Comparison of ENCODE assay signal across 9 cellular contexts in genomic region chr18:45850021-45850420, GRCh38. TPM values are rescaled to one million over a fixed set of nuclear protein-coding genes. Genes with fewer than 3 reads are reported as not detected.
DNase-seq lines count a peak whose midpoint lies in the region; ATAC-seq and TF ChIP-seq lines count a peak whose summit lies in the region.
"Had no signal": no experiment of that assay in that cellular context is flagged by ENCODE, and none has a peak within 500 bp of the region (broad histone marks: within the 10 kb centered on the region; RNA-seq: fewer than 3 reads in every experiment).

No MANE protein-coding gene starts in this region.

- no peaks in the 10 kb centered on the region for H3K4me1 ChIP-seq in H9 (ENCODE audit: insufficient read depth, low read length)
- H3K4me1 ChIP-seq in esophagus squamous epithelium = no peaks in the 10 kb centered on the region

- H3K36me3 ChIP-seq in esophagus squamous epithelium = peaks cover 0 to 60% (median 10%) of the 10 kb centered on the region in 3 donors

- no peak overlapping the region for H4K91ac ChIP-seq in H9 (ENCODE audit: insufficient read length, low read depth, low read length)

- no peak overlapping the region for H3K23ac ChIP-seq in H9 (ENCODE audit: insufficient read length, low read depth, low read length)

- H3T11ph ChIP-seq in H9 (ENCODE audit: low read length) = no peak overlapping the region

- H2BK15ac ChIP-seq in H9 (ENCODE audit: low read depth, low read length) = no peak overlapping the region

- H3K79me2 ChIP-seq in H9 (ENCODE audit: insufficient read depth, low read length) = no peaks in the 10 kb centered on the region

- H3K9me3 ChIP-seq in H9 (ENCODE audit: control insufficient read depth, low read depth, low read length) = no peaks in the 10 kb centered on the region
- no peaks in the 10 kb centered on the region for H3K9me3 ChIP-seq in esophagus squamous epithelium

- ATAC-seq in GM21381 (IDR thresholded peaks at IDR 0.05; ENCODE audit: unreplicated experiment) = no peak
- no peak for ATAC-seq in sciatic nerve

- H3K9ac ChIP-seq in H9 (ENCODE audit: extremely low read depth, insufficient read length, low read length) = no peak overlapping the region

- TF ChIP-seq POLR2A in esophagus squamous epithelium (IDR thresholded peaks at IDR 0.05) = no peak

- no peaks in the 10 kb centered on the region for H4K20me1 ChIP-seq in H9 (ENCODE audit: control insufficient read depth, insufficient read depth, insufficient read length)

- no peak overlapping the region for H2BK5ac ChIP-seq in H9 (ENCODE audit: insufficient read length, low read length)

- H3K4me2 ChIP-seq in H9 (ENCODE audit: insufficient read depth, insufficient read length, low read length) = no peak overlapping the region

- H2AFZ ChIP-seq in H9 (ENCODE audit: low read length) = no peak overlapping the region

- H3K4me1 Mint-ChIP-seq in Calu3 (ENCODE audit: low read depth, unreplicated experiment) = peaks cover 11% of the 10 kb centered on the region
- H3K4me1 Mint-ChIP-seq in H9 = peaks cover 12 to 15% of the 10 kb centered on the region in 2 experiments

- no peak overlapping the region for H2BK120ac ChIP-seq in H9 (ENCODE audit: low read depth, low read length, poor library complexity, severe bottlenecking)

- H3K4me3 ChIP-seq in esophagus squamous epithelium = no peak overlapping the region

- WGBS in H9 (ENCODE audit: extremely low coverage, insufficient read length, low lambda C conversion rate) = no CpG with 5 or more reads among the region's 10 CpGs
- WGBS in esophagus squamous epithelium, 2 donors = 73 to 81% methylated on average over 7 to 10 of the region's 10 CpGs

- no peak overlapping the region for H4K8ac ChIP-seq in H9 (replicated peaks; ENCODE audit: insufficient read length, low read depth, low read length)

- no TSS peak for BruUV-seq in Calu3 (replicated peaks; lab: Mats Ljungman, UMichigan)

- H3K18ac ChIP-seq in H9 (ENCODE audit: insufficient read length, low read depth, low read length) = no peak overlapping the region

- H3K9me3 Mint-ChIP-seq in Calu3 (ENCODE audit: low read depth, unreplicated experiment) (no peaks in the 10 kb centered on the region), H9 (no peaks in the 10 kb centered on the region)
- H3K9me3 Mint-ChIP-seq: activated naive CD8-positive, alpha-beta T cell treated with anti-CD3 and anti-CD28 coated beads, Interleukin-2, amount 50 U/mL, for 24 hours had no signal

- no peak overlapping the region for H3K56ac ChIP-seq in H9 (ENCODE audit: insufficient read length, low read depth, low read length)

- H3K27ac Mint-ChIP-seq in Calu3 (ENCODE audit: unreplicated experiment) (no peak overlapping the region), H9 (peak overlapping the region in 1 of 3 experiments; percentile 51; a peak in 1 of 7 replicates)

- H3K27me3 ChIP-seq in H9 (ENCODE audit: insufficient read depth, low read length) (no peaks in the 10 kb centered on the region), esophagus squamous epithelium (no peaks in the 10 kb centered on the region)

- no peak overlapping the region for H3K4ac ChIP-seq in H9 (ENCODE audit: low read depth, low read length)

- TF ChIP-seq CTCF in Calu3 (IDR thresholded peaks at IDR 0.05; ENCODE audit: unreplicated experiment) (no peak), H9 (conservative IDR thresholded peaks at IDR 0.05) (peak; percentile 62), VCaP (conservative IDR thresholded peaks at IDR 0.05) (peak; percentile 77), esophagus squamous epithelium (IDR thresholded peaks at IDR 0.05) (peak in 2 of 6 experiments; percentile 4 to 48)

- CTCF ChIA-PET in Calu3 (lab: Charles Lee) = interaction anchor here (1.2 kb wide), 1 partner anchor 162 kb away, joined by 3 read pairs; no protein-coding TSS in a partner anchor

- H2AK5ac ChIP-seq in H9 (ENCODE audit: insufficient read length, low read length) = no peak overlapping the region

- no peaks in the 10 kb centered on the region for H3K27me3 Mint-ChIP-seq in Calu3 (ENCODE audit: unreplicated experiment)
- H3K27me3 Mint-ChIP-seq in H9 (ENCODE audit: low read depth) = no peaks in the 10 kb centered on the region
- H3K27me3 Mint-ChIP-seq: activated naive CD8-positive, alpha-beta T cell treated with anti-CD3 and anti-CD28 coated beads, Interleukin-2, amount 50 U/mL, for 24 hours had no signal

- DNase-seq in Calu3 (peak; percentile 39), H9 (peak; percentile 59), left kidney (ENCODE audit: low read depth, low spot score) (peak; percentile 71), esophagus squamous epithelium (lab: John Stamatoyannopoulos, UW) (no peak), sciatic nerve (ENCODE audit: low spot score) (no peak)
- DNase-seq in activated CD4-positive, alpha-beta T cell treated with anti-CD3 and anti-CD28 coated beads, Interleukin-2, amount 50 U/mL, for 1 hour = no peak
- DNase-seq: activated naive CD8-positive, alpha-beta T cell treated with anti-CD3 and anti-CD28 coated beads, Interleukin-2, amount 50 U/mL, for 24 hours had no signal

- H3K23me2 ChIP-seq in H9 (ENCODE audit: insufficient read length, low read depth, low read length, poor library complexity, severe bottlenecking) = no peaks in the 10 kb centered on the region

- H4K5ac ChIP-seq in H9 (ENCODE audit: insufficient read length, low read depth, low read length) = no peak overlapping the region

- no peaks in the 10 kb centered on the region for H3K79me1 ChIP-seq in H9 (ENCODE audit: insufficient read depth, low read depth, low read length, poor library complexity, severe bottlenecking)

- H3K14ac ChIP-seq in H9 (ENCODE audit: insufficient read depth, low read length) = no peak overlapping the region

- H2BK12ac ChIP-seq in H9 (ENCODE audit: insufficient read length, low read depth, low read length) = no peak overlapping the region

- H3K36me3 Mint-ChIP-seq in Calu3 (ENCODE audit: insufficient read depth, unreplicated experiment) (no peaks in the 10 kb centered on the region), H9 (ENCODE audit: insufficient read depth in 1 of 3, low read depth in 3 of 3) (peaks cover 4 to 20% (median 18%) of the 10 kb centered on the region in 3 experiments; a peak in 6 of 7 replicates)

- no peak overlapping the region for H2BK20ac ChIP-seq in H9 (ENCODE audit: low read depth, low read length, poor library complexity, severe bottlenecking)

- H3K4me3 Mint-ChIP-seq in Calu3 (ENCODE audit: low read depth, unreplicated experiment) (no peak overlapping the region), H9 (no peak overlapping the region)
- H3K4me3 Mint-ChIP-seq: activated naive CD8-positive, alpha-beta T cell treated with anti-CD3 and anti-CD28 coated beads, Interleukin-2, amount 50 U/mL, for 24 hours had no signal

- intact Hi-C loops in Calu3 (cut with micrococcal nuclease; ENCODE audit: unreplicated experiment) (no loop called here), esophagus squamous epithelium (cut with DNase I) (no loop called here), sciatic nerve (cut with DNase I) (no loop called here)

- H3K27ac ChIP-seq in H9 (ENCODE audit: insufficient read length, low read depth, low read length) = no peak overlapping the region
- H3K27ac ChIP-seq in VCaP = no peak overlapping the region
- H3K27ac ChIP-seq in esophagus squamous epithelium = no peak overlapping the region

RNA-seq across cellular contexts. Expression of gene SIGLEC15, which starts 24.5 kb away (rescaled TPM):
- total RNA-seq in Calu3 (2022) (0.28 and 0.83 TPM in 2 replicates), H9 (2021) (0.13 TPM in 2 replicates), esophagus squamous epithelium (not detected), sciatic nerve (0.31 TPM)

Comparison
In these comparisons a context has a peak if more than half of its experiments do, and no peak if none do; other contexts are left out.
1. DNase-seq: peak in Calu3 (single experiment), H9 (single experiment) and left kidney (single experiment); none in esophagus squamous epithelium (single experiment), activated CD4-positive, alpha-beta T cell treated with anti-CD3 and anti-CD28 coated beads, Interleukin-2, amount 50 U/mL, for 1 hour (single experiment) and sciatic nerve (single experiment).